In genomic region chr6:143441680-143442359, GRCh38 we compare ENCODE assay signal across 16 cellular contexts. TPM values are rescaled to one million over a fixed set of nuclear protein-coding genes. Genes with fewer than 3 reads are reported as not detected.
A peak's percentile ranks its signal among the peaks of the same experiment; 100 is the strongest.
DNase-seq lines count a peak whose midpoint lies in the region; ATAC-seq and TF ChIP-seq lines count a peak whose summit lies in the region.
"Had no signal": no experiment of that assay in that cellular context is flagged by ENCODE, and none has a peak within 500 bp of the region (broad histone marks: within the 10 kb centered on the region; RNA-seq: fewer than 3 reads in every experiment).

No MANE protein-coding gene starts in this region.

- no peak for ATAC-seq in GM18502 (IDR thresholded peaks at IDR 0.05; ENCODE audit: poor library complexity, unreplicated experiment)
- ATAC-seq: foreskin keratinocyte; stimulated activated naive B cell treated with anti-CD40 and anti-IgM and Interleukin-4, amounts not matched to agents 10 μg/mL and 1 μg/mL and 100 μg/mL, for 72 hours had no signal

- H3K27ac Mint-ChIP-seq in activated CD4-positive, alpha-beta T cell treated with anti-CD3 and anti-CD28 coated beads, Interleukin-2, amount 10 ng/mL, durations not matched to agents 24 days and 14 days, result peak overlapping the region; percentile 95
- H3K27ac Mint-ChIP-seq: stimulated activated naive B cell treated with anti-CD40 and anti-IgM and Interleukin-4, amounts not matched to agents 10 μg/mL and 1 μg/mL and 100 μg/mL, for 72 hours had no signal

- no peaks in the 10 kb centered on the region for H3K4me1 ChIP-seq in adipocyte (ENCODE audit: control insufficient read depth, insufficient read depth, low read length)
- H3K4me1 ChIP-seq: sigmoid colon, vagina had no signal

- no peaks in the 10 kb centered on the region for H3K9me3 ChIP-seq in adipocyte (ENCODE audit: control insufficient read depth, low read length)
- H3K9me3 ChIP-seq: sigmoid colon, vagina had no signal

- H3K27me3 ChIP-seq in adipocyte (replicated peaks; ENCODE audit: control insufficient read depth, insufficient read depth, low read length), result no peaks in the 10 kb centered on the region
- H3K27me3 ChIP-seq: foreskin keratinocyte, sigmoid colon, vagina had no signal

- DNase-seq in activated CD4-positive, alpha-beta T cell treated with anti-CD3 and anti-CD28 coated beads, Interleukin-2, amount 10 ng/mL, durations not matched to agents 24 days and 14 days, result peak; percentile 77
- DNase-seq in activated CD4-positive, alpha-beta T cell treated with anti-CD3 and anti-CD28 coated beads for 1 hour, result no peak
- DNase-seq in M059J (ENCODE audit: low read depth), result peak; percentile 71
- DNase-seq in adipocyte (ENCODE audit: low read depth), result peak; percentile 27
- DNase-seq in fibroblast of villous mesenchyme (ENCODE audit: low read depth), result peak; percentile 79
- DNase-seq in SIG-M5 (lab: John Stamatoyannopoulos, UW), result no peak
- no peak for DNase-seq in middle frontal gyrus (ENCODE audit: extremely low spot score, low spot score)
- DNase-seq: activated CD8-positive, alpha-beta memory T cell treated with anti-CD3 and anti-CD28 coated beads for 24 hours; anterior cingulate cortex; foreskin keratinocyte; NCI-H2171 treated with DMSO at 0.1 percent for 48 hours; SHP77 treated with DMSO at 0.1 percent for 48 hours; sigmoid colon; stimulated activated naive B cell treated with anti-CD40 and anti-IgM and Interleukin-4, amounts not matched to agents 10 μg/mL and 1 μg/mL and 100 μg/mL, for 72 hours had no signal

- H3K4me3 Mint-ChIP-seq in activated CD4-positive, alpha-beta T cell treated with anti-CD3 and anti-CD28 coated beads, Interleukin-2, amount 10 ng/mL, durations not matched to agents 24 days and 14 days, result peak overlapping the region; percentile 47
- H3K4me3 Mint-ChIP-seq: stimulated activated naive B cell treated with anti-CD40 and anti-IgM and Interleukin-4, amounts not matched to agents 10 μg/mL and 1 μg/mL and 100 μg/mL, for 72 hours had no signal

- no peak for TF ChIP-seq CTCF in fibroblast of villous mesenchyme (IDR thresholded peaks at IDR 0.05; ENCODE audit: insufficient read depth, low read depth, low read length)

- H3K4me3 ChIP-seq in adipocyte (ENCODE audit: low read length), result no peak overlapping the region
- no peak overlapping the region for H3K4me3 ChIP-seq in fibroblast of villous mesenchyme (ENCODE audit: low read depth, low read length)
- H3K4me3 ChIP-seq: sigmoid colon, vagina had no signal

- H3K4me1 Mint-ChIP-seq in activated CD4-positive, alpha-beta T cell treated with anti-CD3 and anti-CD28 coated beads, Interleukin-2, amount 10 ng/mL, durations not matched to agents 24 days and 14 days, result peaks cover 49% of the 10 kb centered on the region
- H3K4me1 Mint-ChIP-seq: stimulated activated naive B cell treated with anti-CD40 and anti-IgM and Interleukin-4, amounts not matched to agents 10 μg/mL and 1 μg/mL and 100 μg/mL, for 72 hours had no signal

- H3K36me3 Mint-ChIP-seq in activated CD4-positive, alpha-beta T cell treated with anti-CD3 and anti-CD28 coated beads, Interleukin-2, amount 10 ng/mL, durations not matched to agents 24 days and 14 days (ENCODE audit: low read depth), result peaks cover 57% of the 10 kb centered on the region

- intact Hi-C loops in activated CD4-positive, alpha-beta T cell treated with anti-CD3 and anti-CD28 coated beads, Interleukin-2, amount 10 ng/mL, durations not matched to agents 24 days and 14 days (cut with micrococcal nuclease), result loop anchor here (1.0 to 10.0 kb wide), 5 partner anchors 8 to 1047 kb away; partner anchors contain the start of genes ADAT2, AIG1 and PEX3

- H3K9ac ChIP-seq in adipocyte (ENCODE audit: low read length), result no peak overlapping the region

- H3K36me3 ChIP-seq in adipocyte (ENCODE audit: control insufficient read depth, insufficient read depth, low read length, severe bottlenecking), result peaks cover 22% of the 10 kb centered on the region
- H3K36me3 ChIP-seq: sigmoid colon had no signal

- H3K9me3 Mint-ChIP-seq in activated CD4-positive, alpha-beta T cell treated with anti-CD3 and anti-CD28 coated beads, Interleukin-2, amount 10 ng/mL, durations not matched to agents 24 days and 14 days, result peaks cover 6% of the 10 kb centered on the region

- no peaks in the 10 kb centered on the region for H3K27me3 Mint-ChIP-seq in activated CD4-positive, alpha-beta T cell treated with anti-CD3 and anti-CD28 coated beads, Interleukin-2, amount 10 ng/mL, durations not matched to agents 24 days and 14 days
- H3K27me3 Mint-ChIP-seq: stimulated activated naive B cell treated with anti-CD40 and anti-IgM and Interleukin-4, amounts not matched to agents 10 μg/mL and 1 μg/mL and 100 μg/mL, for 72 hours had no signal

RNA-seq across cellular contexts. Expression of gene ADAT2, which starts 8.7 kb away (rescaled TPM):
- 46.0 and 47.7 TPM in 2 replicates for total RNA-seq in activated CD4-positive, alpha-beta T cell treated with anti-CD3 and anti-CD28 coated beads, Interleukin-2, amount 10 ng/mL, durations not matched to agents 24 days and 14 days
- 2.7 and 6.2 TPM in 2 replicates for total RNA-seq in M059J (2014; rRNA removed; shearing (Covaris generic))
- 3.0 and 3.5 TPM in 2 replicates for total RNA-seq in fibroblast of villous mesenchyme

RNA-seq across cellular contexts. Expression of gene PEX3, which starts 8.8 kb away (rescaled TPM):
- 26.0 and 28.5 TPM in 2 replicates for total RNA-seq in activated CD4-positive, alpha-beta T cell treated with anti-CD3 and anti-CD28 coated beads, Interleukin-2, amount 10 ng/mL, durations not matched to agents 24 days and 14 days
- 31.4 and 38.1 TPM in 2 replicates for total RNA-seq in M059J (2014; rRNA removed; shearing (Covaris generic))
- total RNA-seq in fibroblast of villous mesenchyme, result 22.5 and 24.6 TPM in 2 replicates

Comparison
In these comparisons a context has a peak if more than half of its experiments do, and no peak if none do; other contexts are left out.
1. DNase-seq: peak in activated CD4-positive, alpha-beta T cell treated with anti-CD3 and anti-CD28 coated beads, Interleukin-2, amount 10 ng/mL, durations not matched to agents 24 days and 14 days (single experiment), M059J (single experiment), adipocyte (single experiment) and fibroblast of villous mesenchyme (single experiment); none in activated CD4-positive, alpha-beta T cell treated with anti-CD3 and anti-CD28 coated beads for 1 hour (single experiment), SIG-M5 (single experiment) and middle frontal gyrus (single experiment).